ENCODE assay signal across 8 cellular contexts in the genomic region with DNA sequence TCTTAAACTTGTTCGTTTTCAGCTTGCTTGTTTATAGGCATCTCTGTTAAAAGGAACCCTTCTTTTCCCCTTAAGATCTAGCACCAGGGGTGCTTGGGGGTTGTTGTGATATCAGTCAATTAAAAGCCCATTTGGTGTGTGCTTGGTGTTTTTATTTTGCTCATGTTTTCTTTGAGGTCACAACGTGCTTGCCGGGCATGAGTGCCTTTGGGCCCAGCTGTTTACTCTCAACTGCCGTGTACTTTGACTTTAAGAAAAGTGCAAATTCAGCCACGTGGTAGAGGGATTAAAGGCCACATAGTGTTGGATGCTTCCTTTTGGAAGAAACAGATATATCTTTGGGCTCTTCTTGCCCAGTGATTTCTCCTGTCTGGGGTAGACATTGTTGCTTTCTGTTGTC. TPM values are rescaled to one million over a fixed set of nuclear protein-coding genes. Genes with fewer than 3 reads are reported as not detected.
A peak's percentile ranks its signal among the peaks of the same experiment; 100 is the strongest.
DNase-seq lines count a peak whose midpoint lies in the region; ATAC-seq and TF ChIP-seq lines count a peak whose summit lies in the region.

No MANE protein-coding gene starts in this region.

- no peaks in the 10 kb centered on the region for H3K27me3 Mint-ChIP-seq in activated CD4-positive, alpha-beta T cell treated with anti-CD3 and anti-CD28 coated beads for 36 hours
- H3K27me3 Mint-ChIP-seq in activated naive CD8-positive, alpha-beta T cell treated with anti-CD3 and anti-CD28 coated beads for 36 hours: no peaks in the 10 kb centered on the region

- H3K36me3 ChIP-seq in right lobe of liver: no peaks in the 10 kb centered on the region
- no peaks in the 10 kb centered on the region for H3K36me3 ChIP-seq in testis (ENCODE audit: low read depth, missing control alignments)

- TF ChIP-seq POLR2A in right lobe of liver (IDR thresholded peaks at IDR 0.05): no peak
- TF ChIP-seq POLR2A in testis (IDR thresholded peaks at IDR 0.05): no peak

- peaks cover 51% of the 10 kb centered on the region for H3K36me3 Mint-ChIP-seq in activated CD4-positive, alpha-beta T cell treated with anti-CD3 and anti-CD28 coated beads for 36 hours (ENCODE audit: low read depth)
- H3K36me3 Mint-ChIP-seq in activated naive CD8-positive, alpha-beta T cell treated with anti-CD3 and anti-CD28 coated beads for 36 hours: peaks cover 51% of the 10 kb centered on the region

- H3K9me3 ChIP-seq in right lobe of liver: no peaks in the 10 kb centered on the region
- no peaks in the 10 kb centered on the region for H3K9me3 ChIP-seq in testis

- H3K27me3 ChIP-seq in right lobe of liver (no peaks in the 10 kb centered on the region), testis (no peaks in the 10 kb centered on the region)

- H3K27ac Mint-ChIP-seq in activated CD4-positive, alpha-beta T cell treated with anti-CD3 and anti-CD28 coated beads for 36 hours: peak overlapping the region; percentile 55
- peak overlapping the region; percentile 76 for H3K27ac Mint-ChIP-seq in activated naive CD8-positive, alpha-beta T cell treated with anti-CD3 and anti-CD28 coated beads for 36 hours

- H3K4me1 ChIP-seq in right lobe of liver: peaks cover 0 to 59% (median 27%) of the 10 kb centered on the region in 4 donors
- H3K4me1 ChIP-seq in testis: peaks cover 33% of the 10 kb centered on the region

- no peak for DNase-seq in activated CD4-positive, alpha-beta T cell treated with anti-CD3 and anti-CD28 coated beads for 36 hours
- no peak for DNase-seq in activated CD4-positive, alpha-beta T cell treated with anti-CD3 and anti-CD28 coated beads for 48 hours
- no peak for DNase-seq in activated naive CD8-positive, alpha-beta T cell treated with anti-CD3 and anti-CD28 coated beads for 36 hours
- peak in 2 of 3 donors; percentile 39 to 70 for DNase-seq in right lobe of liver
- DNase-seq in testis: peak; percentile 40
- no peak for DNase-seq in GM19240 (ENCODE audit: insufficient read length, low spot score)

- H3K4me3 Mint-ChIP-seq in activated CD4-positive, alpha-beta T cell treated with anti-CD3 and anti-CD28 coated beads for 36 hours: peak overlapping the region; percentile 4
- H3K4me3 Mint-ChIP-seq in activated naive CD8-positive, alpha-beta T cell treated with anti-CD3 and anti-CD28 coated beads for 36 hours: peak overlapping the region; percentile 50

- CTCF ChIA-PET in activated CD4-positive, alpha-beta T cell treated with anti-CD3 and anti-CD28 coated beads for 36 hours (lab: Charles Lee): interaction anchor here (1.1 to 1.2 kb wide), 2 partner anchors 16 to 34 kb away, joined by 3 to 5 read pairs; no protein-coding TSS in a partner anchor

- peak overlapping the region; percentile 62 to 84 (median 82) for H3K27ac ChIP-seq in right lobe of liver
- H3K27ac ChIP-seq in testis: peak overlapping the region in 1 of 2 donors; percentile 41

- intact Hi-C loops in activated CD4-positive, alpha-beta T cell treated with anti-CD3 and anti-CD28 coated beads for 36 hours (cut with DNase I, micrococcal nuclease): no loop called here
- intact Hi-C loops in right lobe of liver (cut with DNase I) (loop anchor here (10.0 kb wide), 2 partner anchors 68 to 78 kb away; partner anchors contain the start of gene PIGV (in 1 of the 2)), testis (cut with DNase I; ENCODE audit: low total_unique reads) (no loop called here)

- H3K4me3 ChIP-seq in right lobe of liver (peak overlapping the region in 2 of 3 donors; percentile 16 to 21), testis (no peak overlapping the region)

- ATAC-seq in activated CD4-positive, alpha-beta T cell treated with anti-CD3 and anti-CD28 coated beads for 36 hours: no peak
- ATAC-seq in right lobe of liver (peak; percentile 78 to 90 (median 87)), HG03097 (IDR thresholded peaks at IDR 0.05; ENCODE audit: low FRiP score, unreplicated experiment) (no peak)
- no peak for ATAC-seq in activated CD4-positive, CD25-positive, alpha-beta regulatory T cell treated with anti-CD3 and anti-CD28 coated beads, Interleukin-2, amount 50 U/mL, for 24 hours

- WGBS in right lobe of liver (ENCODE audit: insufficient coverage, low coverage, low lambda C conversion rate, missing lambda C conversion rate): 5% methylated on average over 5 of the region's 5 CpGs
- WGBS in testis, 2 donors: 13 to 37% methylated on average over 5 of the region's 5 CpGs

- TF ChIP-seq CTCF in right lobe of liver (IDR thresholded peaks at IDR 0.05): no peak
- no peak for TF ChIP-seq CTCF in testis (IDR thresholded peaks at IDR 0.05)

- H3K4me1 Mint-ChIP-seq in activated CD4-positive, alpha-beta T cell treated with anti-CD3 and anti-CD28 coated beads for 36 hours: peaks cover 46% of the 10 kb centered on the region
- peaks cover 45% of the 10 kb centered on the region for H3K4me1 Mint-ChIP-seq in activated naive CD8-positive, alpha-beta T cell treated with anti-CD3 and anti-CD28 coated beads for 36 hours

- H3K9me3 Mint-ChIP-seq in activated CD4-positive, alpha-beta T cell treated with anti-CD3 and anti-CD28 coated beads for 36 hours (ENCODE audit: low read depth): no peaks in the 10 kb centered on the region
- peaks cover 2% of the 10 kb centered on the region for H3K9me3 Mint-ChIP-seq in activated naive CD8-positive, alpha-beta T cell treated with anti-CD3 and anti-CD28 coated beads for 36 hours

- POLR2A ChIA-PET in activated CD4-positive, alpha-beta T cell treated with anti-CD3 and anti-CD28 coated beads for 36 hours (lab: Charles Lee): interaction anchor here (0.8 to 1.2 kb wide), 2 partner anchors 14 to 82 kb away, joined by 3 to 4 read pairs; partner anchors contain the start of gene PIGV

RNA-seq across cellular contexts. Expression of gene ARID1A, which starts 10.5 kb away (rescaled TPM):
- total RNA-seq in activated CD4-positive, alpha-beta T cell treated with anti-CD3 and anti-CD28 coated beads for 36 hours: 100 to 1,000 TPM in 1 of 2 experiments, 10 to 100 TPM in 1; 73.1 to 112 TPM
- total RNA-seq in activated naive CD8-positive, alpha-beta T cell treated with anti-CD3 and anti-CD28 coated beads for 36 hours: 10 to 100 TPM; 75.6 to 78.4 TPM
- total RNA-seq in right lobe of liver (10 to 100 TPM; 22.2 to 36.4 (median 29.4) TPM), testis (100 to 1,000 TPM; 106 to 119 TPM)
- 53.7 TPM for polyA plus RNA-seq in testis (ENCODE audit: insufficient read depth, low read depth, low replicate concordance)

Comparison
In these comparisons a context has a peak if more than half of its experiments do, and no peak if none do; other contexts are left out.
1. ATAC-seq: peak in right lobe of liver (4 of 4); none in activated CD4-positive, alpha-beta T cell treated with anti-CD3 and anti-CD28 coated beads for 36 hours (single experiment), HG03097 (single experiment) and activated CD4-positive, CD25-positive, alpha-beta regulatory T cell treated with anti-CD3 and anti-CD28 coated beads, Interleukin-2, amount 50 U/mL, for 24 hours (0 of 2).
2. DNase-seq: peak in right lobe of liver (2 of 3) and testis (single experiment); none in activated CD4-positive, alpha-beta T cell treated with anti-CD3 and anti-CD28 coated beads for 36 hours (single experiment), activated CD4-positive, alpha-beta T cell treated with anti-CD3 and anti-CD28 coated beads for 48 hours (single experiment), activated naive CD8-positive, alpha-beta T cell treated with anti-CD3 and anti-CD28 coated beads for 36 hours (single experiment) and GM19240 (single experiment).
3. H3K4me3 ChIP-seq: peak in right lobe of liver (2 of 3); none in testis (0 of 2).
4. intact Hi-C loops: an anchor here in right lobe of liver (10.0 kb wide); none called in activated CD4-positive, alpha-beta T cell treated with anti-CD3 and anti-CD28 coated beads for 36 hours and testis.